In genomic region chr11:72353861-72354260, GRCh38 we compare ENCODE assay signal across 11 cellular contexts.
DNase-seq lines count a peak whose midpoint lies in the region; ATAC-seq and TF ChIP-seq lines count a peak whose summit lies in the region.
"Had no signal": no experiment of that assay in that cellular context is flagged by ENCODE, and none has a peak within 500 bp of the region (broad histone marks: within the 10 kb centered on the region; RNA-seq: fewer than 3 reads in every experiment).

No MANE protein-coding gene starts in this region.

- ATAC-seq in GM19455 (IDR thresholded peaks at IDR 0.05; ENCODE audit: unreplicated experiment): no peak

- peaks cover 6% of the 10 kb centered on the region for H3K4me1 Mint-ChIP-seq in endothelial cell (ENCODE audit: unreplicated experiment)

- no peaks in the 10 kb centered on the region for H3K9me3 Mint-ChIP-seq in endothelial cell (ENCODE audit: unreplicated experiment)
- H3K9me3 Mint-ChIP-seq: CD4-positive, CD25-positive, alpha-beta regulatory T cell; stimulated activated naive CD8-positive, alpha-beta T cell treated with anti-CD3 and anti-CD28 coated beads, Interleukin-15, Interleukin-2, amounts not matched to agents 100 ng/mL and 50 ng/mL, for 24 hours had no signal

- peaks cover 2% of the 10 kb centered on the region for H3K27me3 Mint-ChIP-seq in endothelial cell (ENCODE audit: unreplicated experiment)
- H3K27me3 Mint-ChIP-seq: CD4-positive, CD25-positive, alpha-beta regulatory T cell; stimulated activated naive CD8-positive, alpha-beta T cell treated with anti-CD3 and anti-CD28 coated beads, Interleukin-15, Interleukin-2, amounts not matched to agents 100 ng/mL and 50 ng/mL, for 24 hours had no signal

- H3K4me3 Mint-ChIP-seq in endothelial cell (ENCODE audit: unreplicated experiment): no peak overlapping the region
- H3K4me3 Mint-ChIP-seq: CD4-positive, CD25-positive, alpha-beta regulatory T cell; stimulated activated naive CD8-positive, alpha-beta T cell treated with anti-CD3 and anti-CD28 coated beads, Interleukin-15, Interleukin-2, amounts not matched to agents 100 ng/mL and 50 ng/mL, for 24 hours had no signal

- H3K27ac Mint-ChIP-seq in endothelial cell (ENCODE audit: unreplicated experiment): no peak overlapping the region
- H3K27ac Mint-ChIP-seq: CD4-positive, CD25-positive, alpha-beta regulatory T cell; stimulated activated naive CD8-positive, alpha-beta T cell treated with anti-CD3 and anti-CD28 coated beads, Interleukin-15, Interleukin-2, amounts not matched to agents 100 ng/mL and 50 ng/mL, for 24 hours had no signal

- H3K36me3 Mint-ChIP-seq in endothelial cell (ENCODE audit: low read depth, unreplicated experiment): peaks cover 9% of the 10 kb centered on the region

- no peak for TF ChIP-seq CTCF in endothelial cell (IDR thresholded peaks at IDR 0.05; ENCODE audit: unreplicated experiment)

- DNase-seq in SIG-M5 treated with dmso at 0.1 percent for 504 hours (lab: John Stamatoyannopoulos, UW; ENCODE audit: unreplicated experiment) (peak; percentile 6), SIG-M5 (lab: John Stamatoyannopoulos, UW) (no peak), NCI-H748 treated with DMSO at 0.1 percent for 48 hours (lab: John Stamatoyannopoulos, UW) (peak; percentile 1), endothelial cell (ENCODE audit: low spot score) (peak; percentile 16), stromal cell of bone marrow (ENCODE audit: low read depth) (peak; percentile 6), glomerular visceral epithelial cell (ENCODE audit: extremely low spot score) (no peak), T-helper 9 cell (no peak)
- DNase-seq: hypothalamus had no signal

Comparison
In these comparisons a context has a peak if more than half of its experiments do, and no peak if none do; other contexts are left out.
1. DNase-seq: peak in SIG-M5 treated with dmso at 0.1 percent for 504 hours (single experiment), NCI-H748 treated with DMSO at 0.1 percent for 48 hours (single experiment), endothelial cell (single experiment) and stromal cell of bone marrow (single experiment); none in SIG-M5 (single experiment), glomerular visceral epithelial cell (single experiment) and T-helper 9 cell (single experiment).